In genomic region chr5:79706317-79706716, GRCh38 we compare ENCODE assay signal across 1 cellular context. TPM values are rescaled to one million over a fixed set of nuclear protein-coding genes. Genes with fewer than 3 reads are reported as not detected.
"Had no signal": no experiment of that assay in that cellular context is flagged by ENCODE, and none has a peak within 500 bp of the region (broad histone marks: within the 10 kb centered on the region; RNA-seq: fewer than 3 reads in every experiment).

No MANE protein-coding gene starts in this region.

RNA-seq across cellular contexts. Expression of gene CMYA5, which starts 16.7 kb away (rescaled TPM):
- polyA plus RNA-seq: IgD-negative memory B cell had no signal
